8 cellular contexts compared by ENCODE assay signal in the genomic region with DNA sequence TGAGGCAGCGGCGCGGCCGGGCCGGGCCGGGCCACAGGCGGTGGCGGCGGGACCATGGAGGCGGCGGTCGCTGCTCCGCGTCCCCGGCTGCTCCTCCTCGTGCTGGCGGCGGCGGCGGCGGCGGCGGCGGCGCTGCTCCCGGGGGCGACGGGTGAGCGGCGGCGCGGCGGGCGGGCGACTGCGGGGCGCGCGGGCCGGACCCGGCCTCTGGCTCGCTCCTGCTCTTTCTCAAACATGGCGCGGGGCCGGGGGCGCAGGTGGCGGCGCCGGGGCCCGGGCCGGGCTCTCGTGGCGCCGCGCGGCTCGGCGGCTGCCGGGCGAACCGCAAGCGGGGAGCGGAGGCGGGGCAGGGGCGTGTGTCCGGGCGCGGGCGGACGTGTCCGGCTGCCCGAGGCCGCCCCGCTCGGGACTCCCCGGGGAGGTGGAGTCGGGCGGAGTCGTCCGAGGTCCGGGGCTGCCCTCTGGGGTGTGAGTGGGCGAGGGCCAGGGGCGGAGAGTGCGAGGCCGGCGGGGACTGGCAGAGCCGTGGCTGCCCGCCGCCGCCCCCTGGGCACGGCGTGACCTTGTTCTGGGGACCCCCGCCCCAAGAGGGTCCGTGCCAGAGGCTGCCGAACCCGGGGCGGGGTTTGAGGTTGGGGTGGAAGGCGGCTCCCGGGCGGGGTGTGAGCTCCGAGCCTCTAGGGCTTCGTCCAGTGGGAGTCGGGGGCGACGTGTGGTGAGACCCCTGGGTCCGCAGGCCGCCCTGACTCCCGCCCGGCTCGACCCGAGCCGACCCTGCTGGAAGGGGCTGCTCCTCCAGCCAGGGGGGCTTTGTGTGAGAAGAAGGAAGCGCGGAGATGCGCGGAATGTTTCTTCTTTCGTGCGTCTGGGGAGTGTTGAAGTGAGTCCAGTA. TPM values are rescaled to one million over a fixed set of nuclear protein-coding genes. Genes with fewer than 3 reads are reported as not detected.
DNase-seq lines count a peak whose midpoint lies in the region; ATAC-seq and TF ChIP-seq lines count a peak whose summit lies in the region.

No MANE protein-coding gene starts in this region.

- H3K27ac ChIP-seq in gastroesophageal sphincter (peak overlapping the region; percentile 83 to 97 (median 92)), neutrophil (peak overlapping the region; percentile 94)

- peak; percentile 34 for DNase-seq in Ammon's horn (ENCODE audit: low spot score)
- peak; percentile 43 for DNase-seq in activated naive CD4-positive, alpha-beta T cell treated with Interleukin-2 at 50 U/mL for 16 hours
- DNase-seq in superior temporal gyrus (ENCODE audit: extremely low spot score): no peak

- TF ChIP-seq POLR2A in gastroesophageal sphincter (IDR thresholded peaks at IDR 0.05): peak; percentile 25 to 51

- H3K4me1 ChIP-seq in gastroesophageal sphincter: peaks cover 14 to 63% (median 29%) of the 10 kb centered on the region in 3 donors
- peaks cover 55 to 56% of the 10 kb centered on the region in 2 experiments for H3K4me1 ChIP-seq in neutrophil (ENCODE audit: control insufficient read depth in 1 of 2, insufficient read depth in 1 of 2, low read depth in 1 of 2, low read length in 1 of 2)

- ATAC-seq in GM18873 (IDR thresholded peaks at IDR 0.05; ENCODE audit: low FRiP score, unreplicated experiment) (peak; percentile 40), HG03064 (IDR thresholded peaks at IDR 0.05; ENCODE audit: low read depth, unreplicated experiment) (peak; percentile 59), gastroesophageal sphincter (peak; percentile 73)

- H3K36me3 ChIP-seq in gastroesophageal sphincter (no peaks in the 10 kb centered on the region), neutrophil (no peaks in the 10 kb centered on the region)

- TF ChIP-seq CTCF in gastroesophageal sphincter (IDR thresholded peaks at IDR 0.05) (peak in 3 of 4 experiments; percentile 8 to 37 (median 14)), neutrophil (IDR thresholded peaks at IDR 0.05) (peak; percentile 42)

- peak overlapping the region; percentile 92 to 97 for H3K4me3 ChIP-seq in gastroesophageal sphincter
- H3K4me3 ChIP-seq in neutrophil (ENCODE audit: low read depth in 1 of 2, low read length in 1 of 2): peak overlapping the region; percentile 76 to 77

- H3K27me3 ChIP-seq in gastroesophageal sphincter: no peaks in the 10 kb centered on the region
- no peaks in the 10 kb centered on the region for H3K27me3 ChIP-seq in neutrophil

- no peaks in the 10 kb centered on the region for H3K9me3 ChIP-seq in gastroesophageal sphincter
- H3K9me3 ChIP-seq in neutrophil: no peaks in the 10 kb centered on the region

- WGBS in gastroesophageal sphincter (ENCODE audit: low coverage in 1 of 2), 2 donors: 0% methylated on average over 6 to 10 of the region's 118 CpGs

- no peak for TF ChIP-seq EP300 in gastroesophageal sphincter (IDR thresholded peaks at IDR 0.05)

TF ChIP-seq in PFSK-1, 5 proteins besides CTCF, POLR2A, EP300 and RAD21:
- no peak for TF ChIP-seq REST (IDR thresholded peaks at IDR 0.05; ENCODE audit: insufficient read depth in 1 of 2, low read depth in 2 of 2, low read length in 2 of 2)
- no peak for TF ChIP-seq POLR2AphosphoS5 (IDR thresholded peaks at IDR 0.05; ENCODE audit: low read depth, low read length)
- TF ChIP-seq SIN3A (IDR thresholded peaks at IDR 0.05; ENCODE audit: borderline replicate concordance, insufficient read depth, low read length): peak; percentile 19; the same call in 1 of the 2 replicates
- TF ChIP-seq FOXP2 (optimal IDR thresholded peaks at IDR 0.05; ENCODE audit: borderline replicate concordance, extremely low read depth, extremely low read length, insufficient read depth): no peak
- no peak for TF ChIP-seq TAF1 (IDR thresholded peaks at IDR 0.05; ENCODE audit: borderline replicate concordance, insufficient read depth, low read length)

RNA-seq across cellular contexts. Expression of gene TGFBR1, which starts 0.5 kb away (rescaled TPM):
- polyA plus RNA-seq in PFSK-1 (2012; ENCODE audit: insufficient read length, low read depth): 3.3 TPM
- 10 to 100 TPM; 37.0 to 65.8 (median 48.8) TPM for total RNA-seq in gastroesophageal sphincter
